32 cellular contexts compared by ENCODE assay signal in the genomic region with DNA sequence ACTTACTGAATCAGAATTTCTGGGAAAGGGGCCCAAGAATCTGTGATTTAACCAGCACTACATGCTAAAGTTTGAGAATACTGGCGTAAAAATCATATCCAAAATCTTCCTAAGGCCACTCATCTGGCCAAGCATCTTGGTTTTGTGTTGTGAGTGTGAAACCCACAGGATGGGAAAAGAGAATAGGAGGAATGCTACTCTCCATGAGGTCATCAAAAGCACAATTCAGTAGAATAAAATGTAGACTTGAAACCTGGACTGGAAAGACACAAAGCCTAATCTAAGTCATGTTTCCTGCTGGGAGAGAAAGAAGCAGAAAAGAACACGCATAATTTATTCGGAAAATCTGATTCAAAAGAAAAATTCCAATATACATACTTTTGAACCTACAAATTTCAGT. TPM values are rescaled to one million over a fixed set of nuclear protein-coding genes. Genes with fewer than 3 reads are reported as not detected.
"Had no signal": no experiment of that assay in that cellular context is flagged by ENCODE, and none has a peak within 500 bp of the region (broad histone marks: within the 10 kb centered on the region; RNA-seq: fewer than 3 reads in every experiment).

No MANE protein-coding gene starts in this region.

- H3K4me1 ChIP-seq: colonic mucosa, esophagus squamous epithelium, gastrocnemius medialis, heart right ventricle, left lung, lower lobe of right lung had no signal

- DNase-seq: colonic mucosa; cortex of kidney; effector CD8-positive, alpha-beta T cell; effector memory CD8-positive, alpha-beta T cell; endodermal cell; erythroblast; esophagus squamous epithelium; foreskin fibroblast; foreskin melanocyte; gastrocnemius medialis; glutamatergic neuron; head of caudate nucleus; heart right ventricle; hippocampal formation; left cardiac atrium; left lung; left ventricle myocardium superior; lower lobe of right lung; mesenchymal stem cell; mucosa of descending colon; naive B cell had no signal

- H3K4me3 ChIP-seq: colonic mucosa, esophagus squamous epithelium, gastrocnemius medialis, heart right ventricle, left lung, lower lobe of right lung, mucosa of descending colon had no signal

- ATAC-seq: effector memory CD8-positive, alpha-beta T cell; esophagus mucosa; gastrocnemius medialis; heart right ventricle; left cardiac atrium; left lung; left ventricle myocardium superior; lower lobe of right lung; mucosa of descending colon had no signal

- H3K27me3 ChIP-seq: colonic mucosa, esophagus squamous epithelium, gastrocnemius medialis, heart right ventricle, left lung had no signal

- H3K36me3 ChIP-seq: colonic mucosa, esophagus squamous epithelium, gastrocnemius medialis, heart right ventricle, left lung, lower lobe of right lung had no signal

- H3K9me3 ChIP-seq: colonic mucosa, esophagus squamous epithelium, gastrocnemius medialis, lower lobe of right lung had no signal

- FAIRE-seq: endometrium, islet of Langerhans, keratinocyte had no signal

- H3K27ac ChIP-seq: colonic mucosa, epithelial cell of prostate, esophagus squamous epithelium, gastrocnemius medialis, heart right ventricle, left lung, lower lobe of right lung had no signal

RNA-seq across cellular contexts. Expression of a gene that starts 42.3 kb away (rescaled TPM):
- total RNA-seq: dermis microvascular lymphatic vessel endothelial cell, endodermal cell, esophagus mucosa, esophagus squamous epithelium, glomerular endothelial cell, left cardiac atrium, left lung, left ventricle myocardium superior, lower leg skin, lower lobe of right lung, lung microvascular endothelial cell, mesenteric fat pad, myocyte had no signal
- polyA plus RNA-seq: heart right ventricle, keratinocyte had no signal
